ENCODE assay signal across 8 cellular contexts in the genomic region with DNA sequence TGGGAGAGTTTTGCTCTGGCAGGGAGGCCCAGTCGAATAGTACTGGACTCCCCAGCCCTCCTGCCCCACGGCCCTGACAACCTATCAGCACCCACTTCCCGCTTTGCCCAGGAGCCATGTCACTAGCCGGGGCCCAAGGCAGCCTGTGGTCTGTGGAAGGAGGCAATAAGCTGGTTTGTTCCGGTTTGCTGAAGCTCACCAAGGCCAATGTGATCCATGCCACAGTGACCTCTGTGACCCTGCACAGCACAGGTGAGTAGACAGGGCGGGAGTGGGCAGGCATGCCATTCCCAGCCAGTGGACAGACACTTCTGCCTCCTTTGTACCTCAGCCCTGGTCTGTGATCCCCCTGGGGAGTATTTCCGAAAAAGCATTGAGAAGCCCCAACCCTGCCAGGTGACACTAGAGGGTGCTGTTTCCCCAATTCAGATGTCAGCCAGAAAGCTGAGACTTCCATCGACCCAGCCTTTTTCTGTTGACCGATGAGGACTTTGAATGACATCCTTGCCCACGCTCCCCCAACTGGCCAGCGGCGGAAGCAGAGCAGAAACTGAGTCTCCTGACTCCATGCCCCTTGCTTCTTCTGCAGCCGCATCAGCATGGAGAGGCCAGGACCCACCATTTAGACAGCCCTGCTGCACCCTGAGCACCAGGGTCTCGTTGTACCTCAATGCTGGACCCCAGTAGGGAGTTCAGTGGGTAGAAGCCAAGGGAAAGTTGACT. TPM values are rescaled to one million over a fixed set of nuclear protein-coding genes. Genes with fewer than 3 reads are reported as not detected.
DNase-seq lines count a peak whose midpoint lies in the region; ATAC-seq, FAIRE-seq and TF ChIP-seq lines count a peak whose summit lies in the region.

No MANE protein-coding gene starts in this region.

- H3K4me1 ChIP-seq in HepG2 (ENCODE audit: insufficient read depth, low read length): peaks cover 39% of the 10 kb centered on the region

- H3K4me3 ChIP-seq in HepG2 (replicated peaks in 1 of 3; ENCODE audit: insufficient read depth in 1 of 3, low read depth in 2 of 3, low read length in 3 of 3): peak overlapping the region in 1 of 3 experiments; percentile 51; a peak in 4 of 6 replicates

- no peaks in the 10 kb centered on the region for H3K79me2 ChIP-seq in HepG2 (ENCODE audit: insufficient read depth, low read length)

- no peaks in the 10 kb centered on the region for H3K9me3 ChIP-seq in HepG2 (ENCODE audit: low read length)

- H3K27ac ChIP-seq in VCaP (no peak overlapping the region), HepG2 (ENCODE audit: extremely low read length, insufficient read depth, low read length) (no peak overlapping the region)

- no TSS peak for BruUV-seq in HepG2 (replicated peaks; lab: Mats Ljungman, UMichigan)

- TF ChIP-seq CTCF in GM12872 (IDR thresholded peaks at IDR 0.05; ENCODE audit: insufficient read depth, low read depth, low read length): peak; percentile 97
- TF ChIP-seq CTCF in VCaP (conservative IDR thresholded peaks at IDR 0.05): peak; percentile 80
- TF ChIP-seq CTCF in HepG2 (CRISPR knock-in tag; IDR thresholded peaks at IDR 0.05): peak; percentile 94

- FAIRE-seq in HepG2 (lab: Jason Lieb, UNC): peak; percentile 99

- CTCF ChIA-PET in HepG2 (lab: Yijun Ruan, JAX; ENCODE audit: low intra/inter-chr PET ratio, low total read pairs): interaction anchor here (0.9 to 2.6 kb wide), 5 partner anchors 23 to 67 kb away, joined by 3 to 23 read pairs (median 10); a partner anchor contains a TSS

- DNase-seq in 8988T (peak; percentile 91), NCI-H2196 (lab: John Stamatoyannopoulos, UW; ENCODE audit: unreplicated experiment) (peak; percentile 67), HepG2 (ENCODE audit: low spot score) (peak; percentile 89)
- DNase-seq in central memory CD4-positive, alpha-beta T cell: peak; percentile 35
- DNase-seq in stimulated activated CD8-positive, alpha-beta memory T cell treated with anti-CD3 and anti-CD28 coated beads, Interleukin-4, amount 100 ng/mL, for 48 hours: peak; percentile 74

- peak; percentile 86 for TF ChIP-seq RAD21 in HepG2 (CRISPR knock-in tag; IDR thresholded peaks at IDR 0.05)

- H4K20me1 ChIP-seq in HepG2 (ENCODE audit: insufficient read depth, low read length): no peaks in the 10 kb centered on the region

- ATAC-seq in HG02938 (IDR thresholded peaks at IDR 0.05; ENCODE audit: unreplicated experiment) (peak; percentile 74), HepG2 (peak; percentile 87)

- 2% methylated on average over 14 of the region's 14 CpGs for WGBS in HepG2 (ENCODE audit: low lambda C conversion rate)

- H2AFZ ChIP-seq in HepG2 (ENCODE audit: low read length): no peak overlapping the region

- TF ChIP-seq EP300 in HepG2 (IDR thresholded peaks at IDR 0.05; ENCODE audit: low read depth in 2 of 2, low read length in 2 of 2) (peak in 1 of 2 experiments; percentile 36; a peak in 1 of 4 replicates), HepG2 (CRISPR knock-in tag; IDR thresholded peaks at IDR 0.05; ENCODE audit: borderline replicate concordance) (no peak)

- H3K9ac ChIP-seq in HepG2 (ENCODE audit: insufficient read depth, low read depth, low read length): no peak overlapping the region

- in situ Hi-C loops in HepG2 (cut with HindIII; ENCODE audit: extremely low pct_ligation_motif_present, low pct_unique_long_range_greater_than_20kb): loop anchor here (5.0 kb wide), 1 partner anchor 195 kb away; no protein-coding TSS in a partner anchor

- H3K27me3 ChIP-seq in HepG2 (ENCODE audit: control insufficient read depth in 1 of 2, insufficient read depth in 2 of 2, low read length in 2 of 2): no peaks in the 10 kb centered on the region; a peak in 1 of 5 replicates

- POLR2A ChIA-PET in HepG2 (lab: Yijun Ruan, JAX): interaction anchor here (0.8 to 1.8 kb wide), 8 partner anchors 9 to 62 kb away, joined by 3 to 13 read pairs (median 6); a partner anchor contains a TSS

- H3K36me3 ChIP-seq in HepG2 (replicated peaks in 1 of 2; ENCODE audit: control insufficient read depth in 1 of 2, insufficient read depth in 2 of 2, low read length in 2 of 2): no peaks in the 10 kb centered on the region

- no peak for TF ChIP-seq POLR2A in HepG2 (IDR thresholded peaks at IDR 0.05; ENCODE audit: insufficient read depth in 1 of 2, low read depth in 2 of 2, low read length in 2 of 2)

- intact Hi-C loops in HepG2 (cut with micrococcal nuclease; ENCODE audit: unreplicated experiment): loop anchor here (1.0 kb wide), 2 partner anchors 64 to 197 kb away; no protein-coding TSS in a partner anchor

- H3K4me2 ChIP-seq in HepG2 (ENCODE audit: low read depth, low read length): peak overlapping the region; percentile 83

RNA-seq across cellular contexts. Expression of a gene that starts 9.6 kb away (rescaled TPM):
- 0.24 and 1.00 TPM in 2 replicates for total RNA-seq in HepG2 (2016; rRNA removed; fragmentation: Illumina TruSeq; extraction: Trizol)
- 0.10 and 0.26 TPM in 2 replicates for total RNA-seq in HepG2 (2016; cell fraction: cytosol; rRNA removed; fragmentation: Illumina TruSeq; extraction: Trizol; ENCODE audit: low read depth)
- total RNA-seq in HepG2 (2016; cell fraction: insoluble cytoplasmic fraction; rRNA removed; fragmentation: Illumina TruSeq; extraction: Trizol): 0.27 and 0.78 TPM in 2 replicates
- 0.24 and 0.56 TPM in 2 replicates for total RNA-seq in HepG2 (2016; cell fraction: membrane; rRNA removed; fragmentation: Illumina TruSeq; extraction: Trizol)
- 1.0 and 1.1 TPM in 2 replicates for total RNA-seq in HepG2 (2016; cell fraction: nucleus; rRNA removed; fragmentation: Illumina TruSeq; extraction: Trizol)
- 3.7 and 5.6 TPM in 2 replicates for polyA plus RNA-seq in HepG2 (2011; rRNA removed)
- polyA plus RNA-seq in HepG2 (2011; cell fraction: cytosol; rRNA removed): 3.7 and 4.7 TPM in 2 replicates
- 5.2 TPM in 2 replicates for polyA plus RNA-seq in HepG2 (2011; cell fraction: nucleus; rRNA removed)
- 3.3 and 4.0 TPM in 2 replicates for polyA plus RNA-seq in HepG2 (2012)
- polyA plus RNA-seq in HepG2 (2016; cell fraction: cytosol; fragmentation: Illumina TruSeq; extraction: Trizol; ENCODE audit: low read depth): 0.16 TPM in 1 of 2 replicates, not detected in the other
- polyA plus RNA-seq in HepG2 (2016; cell fraction: insoluble cytoplasmic fraction; fragmentation: Illumina TruSeq; extraction: Trizol; ENCODE audit: low read depth): 0.26 and 0.53 TPM in 2 replicates
- 0.11 and 0.14 TPM in 2 replicates for polyA plus RNA-seq in HepG2 (2016; cell fraction: membrane; fragmentation: Illumina TruSeq; extraction: Trizol; ENCODE audit: low read depth)
- polyA plus RNA-seq in HepG2 (2016; cell fraction: nucleus; fragmentation: Illumina TruSeq; extraction: Trizol; ENCODE audit: insufficient read depth, low read depth): 2.1 and 2.8 TPM in 2 replicates
- 4.6 and 4.7 TPM in 2 replicates for polyA minus RNA-seq in HepG2 (2011; rRNA and poly(A)+ RNA removed; ENCODE audit: low replicate concordance)
- 1.8 and 2.4 TPM in 2 replicates for polyA minus RNA-seq in HepG2 (2011; cell fraction: cytosol; rRNA and poly(A)+ RNA removed)
- 2.3 and 4.6 TPM in 2 replicates for polyA minus RNA-seq in HepG2 (2011; cell fraction: nucleus; rRNA and poly(A)+ RNA removed)

RNA-seq across cellular contexts. Expression of a gene that starts 11.7 kb away (rescaled TPM):
- 0.29 and 0.32 TPM in 2 replicates for total RNA-seq in HepG2 (2016; rRNA removed; fragmentation: Illumina TruSeq; extraction: Trizol)
- 0.71 and 1.4 TPM in 2 replicates for total RNA-seq in HepG2 (2016; cell fraction: cytosol; rRNA removed; fragmentation: Illumina TruSeq; extraction: Trizol; ENCODE audit: low read depth)
- 0.48 and 0.80 TPM in 2 replicates for total RNA-seq in HepG2 (2016; cell fraction: insoluble cytoplasmic fraction; rRNA removed; fragmentation: Illumina TruSeq; extraction: Trizol)
- total RNA-seq in HepG2 (2016; cell fraction: membrane; rRNA removed; fragmentation: Illumina TruSeq; extraction: Trizol): 0.37 and 0.55 TPM in 2 replicates
- total RNA-seq in HepG2 (2016; cell fraction: nucleus; rRNA removed; fragmentation: Illumina TruSeq; extraction: Trizol): not detected in 2 replicates
- polyA plus RNA-seq in HepG2 (2011; rRNA removed): 2.6 and 5.0 TPM in 2 replicates
- 3.4 and 4.2 TPM in 2 replicates for polyA plus RNA-seq in HepG2 (2011; cell fraction: cytosol; rRNA removed)
- 1.4 and 3.5 TPM in 2 replicates for polyA plus RNA-seq in HepG2 (2011; cell fraction: nucleus; rRNA removed)
- polyA plus RNA-seq in HepG2 (2012): 2.6 and 3.0 TPM in 2 replicates
- 0.71 and 0.88 TPM in 2 replicates for polyA plus RNA-seq in HepG2 (2016; cell fraction: cytosol; fragmentation: Illumina TruSeq; extraction: Trizol; ENCODE audit: low read depth)
- polyA plus RNA-seq in HepG2 (2016; cell fraction: insoluble cytoplasmic fraction; fragmentation: Illumina TruSeq; extraction: Trizol; ENCODE audit: low read depth): 0.54 and 0.76 TPM in 2 replicates
- polyA plus RNA-seq in HepG2 (2016; cell fraction: membrane; fragmentation: Illumina TruSeq; extraction: Trizol; ENCODE audit: low read depth): 0.31 and 0.54 TPM in 2 replicates
- 1.0 TPM in 1 of 2 replicates, not detected in the other for polyA plus RNA-seq in HepG2 (2016; cell fraction: nucleus; fragmentation: Illumina TruSeq; extraction: Trizol; ENCODE audit: insufficient read depth, low read depth)
- polyA minus RNA-seq in HepG2 (2011; rRNA and poly(A)+ RNA removed; ENCODE audit: low replicate concordance): 2.3 TPM in 1 of 2 replicates, not detected in the other
- polyA minus RNA-seq in HepG2 (2011; cell fraction: cytosol; rRNA and poly(A)+ RNA removed): not detected in 2 replicates
- polyA minus RNA-seq in HepG2 (2011; cell fraction: nucleus; rRNA and poly(A)+ RNA removed): not detected in 2 replicates

RNA-seq across cellular contexts. Expression of a gene that starts 22.1 kb away (rescaled TPM):
- total RNA-seq in HepG2 (2016; rRNA removed; fragmentation: Illumina TruSeq; extraction: Trizol): 16.6 and 28.4 TPM in 2 replicates
- total RNA-seq in HepG2 (2016; cell fraction: cytosol; rRNA removed; fragmentation: Illumina TruSeq; extraction: Trizol; ENCODE audit: low read depth): 1.7 and 2.2 TPM in 2 replicates
- 17.2 and 31.8 TPM in 2 replicates for total RNA-seq in HepG2 (2016; cell fraction: insoluble cytoplasmic fraction; rRNA removed; fragmentation: Illumina TruSeq; extraction: Trizol)
- total RNA-seq in HepG2 (2016; cell fraction: membrane; rRNA removed; fragmentation: Illumina TruSeq; extraction: Trizol): 9.3 and 10.1 TPM in 2 replicates
- total RNA-seq in HepG2 (2016; cell fraction: nucleus; rRNA removed; fragmentation: Illumina TruSeq; extraction: Trizol): 10.1 and 11.9 TPM in 2 replicates
- polyA plus RNA-seq in HepG2 (2011; rRNA removed): 9.3 and 13.1 TPM in 2 replicates
- polyA plus RNA-seq in HepG2 (2011; cell fraction: cytosol; rRNA removed): 5.4 and 8.7 TPM in 2 replicates
- 4.4 and 7.1 TPM in 2 replicates for polyA plus RNA-seq in HepG2 (2011; cell fraction: nucleus; rRNA removed)
- 8.8 and 8.9 TPM in 2 replicates for polyA plus RNA-seq in HepG2 (2012)
- polyA plus RNA-seq in HepG2 (2016; cell fraction: cytosol; fragmentation: Illumina TruSeq; extraction: Trizol; ENCODE audit: low read depth): 0.66 and 0.72 TPM in 2 replicates
- polyA plus RNA-seq in HepG2 (2016; cell fraction: insoluble cytoplasmic fraction; fragmentation: Illumina TruSeq; extraction: Trizol; ENCODE audit: low read depth): 14.1 and 15.7 TPM in 2 replicates
- polyA plus RNA-seq in HepG2 (2016; cell fraction: membrane; fragmentation: Illumina TruSeq; extraction: Trizol; ENCODE audit: low read depth): 3.1 and 3.3 TPM in 2 replicates
- 15.5 and 16.9 TPM in 2 replicates for polyA plus RNA-seq in HepG2 (2016; cell fraction: nucleus; fragmentation: Illumina TruSeq; extraction: Trizol; ENCODE audit: insufficient read depth, low read depth)
- polyA minus RNA-seq in HepG2 (2011; rRNA and poly(A)+ RNA removed; ENCODE audit: low replicate concordance): 26.1 and 28.0 TPM in 2 replicates
- polyA minus RNA-seq in HepG2 (2011; cell fraction: cytosol; rRNA and poly(A)+ RNA removed): 20.0 and 22.1 TPM in 2 replicates
- 12.6 and 15.0 TPM in 2 replicates for polyA minus RNA-seq in HepG2 (2011; cell fraction: nucleus; rRNA and poly(A)+ RNA removed)

Comparison
In these comparisons a context has a peak if more than half of its experiments do, and no peak if none do; other contexts are left out.
1. DNase-seq: peak in every context shown above with its lines; median percentile 91 in 8988T; 89 in HepG2; 74 in stimulated activated CD8-positive, alpha-beta memory T cell treated with anti-CD3 and anti-CD28 coated beads, Interleukin-4, amount 100 ng/mL, for 48 hours; 67 in NCI-H2196; 35 in central memory CD4-positive, alpha-beta T cell.